26 cellular contexts compared by ENCODE assay signal in genomic region chr13:18959996-18960395, GRCh38.
DNase-seq lines count a peak whose midpoint lies in the region; ATAC-seq, FAIRE-seq and TF ChIP-seq lines count a peak whose summit lies in the region.
"Had no signal": no experiment of that assay in that cellular context is flagged by ENCODE, and none has a peak within 500 bp of the region (broad histone marks: within the 10 kb centered on the region; RNA-seq: fewer than 3 reads in every experiment).

No MANE protein-coding gene starts in this region.

- no peak for FAIRE-seq in kidney (lab: Jason Lieb, UNC)
- FAIRE-seq: A549, GM12878, GM12892, GM19239 had no signal

- H3K9ac ChIP-seq in kidney (ENCODE audit: low read length in 2 of 2): no peak overlapping the region
- H3K9ac ChIP-seq: BLaER1 had no signal

- H3K4me1 ChIP-seq in kidney (ENCODE audit: control insufficient read depth in 1 of 2, insufficient read depth in 1 of 2, low read depth in 1 of 2, low read length in 2 of 2): no peaks in the 10 kb centered on the region
- H3K4me1 ChIP-seq in upper lobe of right lung: no peaks in the 10 kb centered on the region
- H3K4me1 ChIP-seq: A549, BE2C, BLaER1 had no signal

- no peak for TF ChIP-seq CTCF in GM13976 (IDR thresholded peaks at IDR 0.05; ENCODE audit: borderline replicate concordance, control extremely low read depth, extremely low read depth, insufficient read depth, missing control alignments)
- no peak for TF ChIP-seq CTCF in kidney (IDR thresholded peaks at IDR 0.05; ENCODE audit: borderline replicate concordance, extremely low read depth, insufficient read depth)
- TF ChIP-seq CTCF in upper lobe of right lung (IDR thresholded peaks at IDR 0.05): no peak

- intact Hi-C loops in cardiac septum (cut with DNase I): no loop called here
- intact Hi-C loops in Right ventricle myocardium superior (cut with DNase I): no loop called here
- intact Hi-C loops in kidney (cut with DNase I): no loop called here
- intact Hi-C loops in upper lobe of right lung (cut with DNase I): no loop called here

- H3K4me3 ChIP-seq in kidney (ENCODE audit: low read length in 2 of 2): no peak overlapping the region
- no peak overlapping the region for H3K4me3 ChIP-seq in upper lobe of right lung
- H3K4me3 ChIP-seq: A549, BLaER1, GM12878 had no signal

- peak; percentile 67 for DNase-seq in cardiac septum (ENCODE audit: low spot score)
- DNase-seq in Right ventricle myocardium superior: no peak
- peak; percentile 9 for DNase-seq in GM13976 (ENCODE audit: low spot score)
- peak; percentile 54 for DNase-seq in kidney
- peak; percentile 44 for DNase-seq in upper lobe of right lung
- no peak for DNase-seq in AG08396 (ENCODE audit: low spot score)
- DNase-seq in NCI-H1694 treated with DMSO at 0.1 percent for 48 hours (lab: John Stamatoyannopoulos, UW): no peak
- DNase-seq: BE2C; C1 segment of cervical spinal cord; CD4-positive, alpha-beta memory T cell; CD4-positive, CD25-positive, alpha-beta regulatory T cell; CD8-positive, alpha-beta memory T cell; COR-L47; DMS 273 treated with DMSO at 0.1 percent for 48 hours; DMS153; DMS53; DMS79; DND-41; EL; GDM1 had no signal

- H3K27ac ChIP-seq in kidney (ENCODE audit: low read depth in 2 of 2, low read length in 2 of 2) (no peak overlapping the region), upper lobe of right lung (no peak overlapping the region)
- H3K27ac ChIP-seq: 22Rv1, A549, BLaER1 had no signal

- ATAC-seq in Right ventricle myocardium superior (ENCODE audit: poor library complexity) (no peak), upper lobe of right lung (no peak)
- ATAC-seq: A549, GM12878 had no signal

- in situ Hi-C loops in GM13976 (cut with MboI; ENCODE audit: low sequenced_read_pairs, unreplicated experiment): no loop called here

- no peaks in the 10 kb centered on the region for H3K36me3 ChIP-seq in kidney (ENCODE audit: control insufficient read depth in 1 of 2, insufficient read depth in 2 of 2, low read length in 2 of 2)
- no peaks in the 10 kb centered on the region for H3K36me3 ChIP-seq in upper lobe of right lung
- H3K36me3 ChIP-seq: BE2C, BLaER1 had no signal

- H3K9me3 ChIP-seq in kidney (ENCODE audit: control insufficient read depth in 1 of 2, low read length in 2 of 2): peaks cover 0 to 8% of the 10 kb centered on the region in 2 donors
- H3K9me3 ChIP-seq in upper lobe of right lung: no peaks in the 10 kb centered on the region
- H3K9me3 ChIP-seq: A549 had no signal

- H3K27me3 ChIP-seq in upper lobe of right lung: no peaks in the 10 kb centered on the region
- H3K27me3 ChIP-seq: BE2C, BLaER1 had no signal

Comparison
In these comparisons a context has a peak if more than half of its experiments do, and no peak if none do; other contexts are left out.
1. DNase-seq: peak in cardiac septum (single experiment), GM13976 (single experiment), kidney (single experiment) and upper lobe of right lung (single experiment); none in Right ventricle myocardium superior (single experiment), AG08396 (single experiment) and NCI-H1694 treated with DMSO at 0.1 percent for 48 hours (single experiment).